In the genomic region with DNA sequence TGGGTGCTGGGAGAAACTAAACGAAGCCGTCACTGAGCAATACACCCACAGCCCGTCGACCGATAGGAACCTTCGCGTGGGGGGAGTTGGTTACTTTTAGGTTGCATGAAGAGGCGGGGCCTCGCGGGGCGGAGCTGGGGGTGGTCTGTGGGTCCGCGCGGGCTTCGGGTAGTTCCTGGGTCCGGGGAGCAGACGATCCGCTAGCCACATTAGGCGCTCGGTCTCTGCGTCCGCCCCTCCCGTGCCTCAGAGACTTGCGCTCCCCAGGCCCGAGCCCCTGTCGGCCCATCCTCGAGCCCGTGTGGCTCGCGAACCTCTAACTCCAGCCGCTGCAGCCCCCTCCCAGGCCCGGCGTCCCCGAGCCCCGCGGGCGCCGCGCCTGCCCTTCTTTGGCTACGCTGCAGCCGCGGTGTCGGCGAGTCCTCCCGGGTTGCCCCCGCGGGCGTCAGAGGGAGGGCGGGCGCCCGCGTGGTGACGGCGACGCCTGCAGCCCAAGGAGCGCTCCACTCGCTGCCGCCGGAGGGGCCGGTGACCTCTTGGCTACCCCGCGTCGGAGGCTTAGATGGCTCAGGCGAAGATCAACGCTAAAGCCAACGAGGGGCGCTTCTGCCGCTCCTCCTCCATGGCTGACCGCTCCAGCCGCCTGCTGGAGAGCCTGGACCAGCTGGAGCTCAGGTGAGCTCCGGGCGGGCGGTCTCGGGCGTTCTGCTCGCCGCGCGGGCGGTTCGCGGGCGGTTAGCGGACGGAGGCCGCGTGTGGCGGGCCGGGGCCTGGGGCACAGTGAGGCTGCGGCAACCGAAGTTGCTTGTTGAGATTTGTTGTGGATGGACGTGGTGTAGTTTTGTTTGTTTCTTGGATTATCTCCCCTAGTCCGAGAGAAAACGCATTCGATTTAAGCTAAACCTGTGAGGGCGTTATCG, we compare ENCODE assay signal across 8 cellular contexts.
A peak's percentile ranks its signal among the peaks of the same experiment; 100 is the strongest.
DNase-seq lines count a peak whose midpoint lies in the region; ATAC-seq and TF ChIP-seq lines count a peak whose summit lies in the region.

A gene (plus strand): TSS at position 191 of the 920 bp plus-strand sequence. CDS start 372 bp downstream, at position 563.

- peak within 1 kb of the TSS; percentile 71 for H3K4me3 ChIP-seq in choroid plexus epithelial cell (ENCODE audit: low read depth, low read length)

- TF ChIP-seq CTCF in choroid plexus epithelial cell (conservative IDR thresholded peaks at IDR 0.05; ENCODE audit: low read depth, low read length) = peak; percentile 36

- DNase-seq in AG20443 (ENCODE audit: low spot score) (peak; percentile 92), NCI-H510A (lab: John Stamatoyannopoulos, UW) (peak; percentile 94), choroid plexus epithelial cell (ENCODE audit: low read depth) (peak; percentile 93), kidney tubule cell (ENCODE audit: low spot score) (peak; percentile 89)
- peak; percentile 82 to 89 for DNase-seq in activated CD4-positive, alpha-beta T cell treated with anti-CD3 and anti-CD28 coated beads for 24 hours (ENCODE audit: low read depth in 2 of 2)
- DNase-seq in stimulated activated CD4-positive, alpha-beta T cell treated with anti-CD3 and anti-CD28 coated beads, Interleukin-1b, Interleukin-23, amount 100 ng/mL, for 1 hour (ENCODE audit: low read depth in 2 of 2) = peak; percentile 51 to 79

- peak; percentile 91 for ATAC-seq in GM19023 (IDR thresholded peaks at IDR 0.05; ENCODE audit: unreplicated experiment)
- ATAC-seq in HG03196 (IDR thresholded peaks at IDR 0.05; ENCODE audit: unreplicated experiment) = peak; percentile 88

Comparison
In these comparisons a context has a peak if more than half of its experiments do, and no peak if none do; other contexts are left out.
1. Peak in every context shown above with its lines: DNase-seq, ATAC-seq and H3K4me3 ChIP-seq.